ENCODE assay signal across 1 cellular context in genomic region chr4:129468624-129469023, GRCh38.
TF ChIP-seq lines count a peak whose summit lies in the region.

No MANE protein-coding gene starts in this region.

TF ChIP-seq in K562, 482 proteins besides CTCF, POLR2A, EP300 and RAD21 (continued from another document):
- TF ChIP-seq, protein P1, sequence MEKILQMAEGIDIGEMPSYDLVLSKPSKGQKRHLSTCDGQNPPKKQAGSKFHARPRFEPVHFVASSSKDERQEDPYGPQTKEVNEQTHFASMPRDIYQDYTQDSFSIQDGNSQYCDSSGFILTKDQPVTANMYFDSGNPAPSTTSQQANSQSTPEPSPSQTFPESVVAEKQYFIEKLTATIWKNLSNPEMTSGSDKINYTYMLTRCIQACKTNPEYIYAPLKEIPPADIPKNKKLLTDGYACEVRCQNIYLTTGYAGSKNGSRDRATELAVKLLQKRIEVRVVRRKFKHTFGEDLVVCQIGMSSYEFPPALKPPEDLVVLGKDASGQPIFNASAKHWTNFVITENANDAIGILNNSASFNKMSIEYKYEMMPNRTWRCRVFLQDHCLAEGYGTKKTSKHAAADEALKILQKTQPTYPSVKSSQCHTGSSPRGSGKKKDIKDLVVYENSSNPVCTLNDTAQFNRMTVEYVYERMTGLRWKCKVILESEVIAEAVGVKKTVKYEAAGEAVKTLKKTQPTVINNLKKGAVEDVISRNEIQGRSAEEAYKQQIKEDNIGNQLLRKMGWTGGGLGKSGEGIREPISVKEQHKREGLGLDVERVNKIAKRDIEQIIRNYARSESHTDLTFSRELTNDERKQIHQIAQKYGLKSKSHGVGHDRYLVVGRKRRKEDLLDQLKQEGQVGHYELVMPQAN (IDR thresholded peaks at IDR 0.05; ENCODE audit: borderline replicate concordance): no peak
- TF ChIP-seq CEBPG (CRISPR knock-in tag; IDR thresholded peaks at IDR 0.05) (no peak), CEBPG (tag; conservative IDR thresholded peaks at IDR 0.05 in 1 of 2, IDR thresholded peaks at IDR 0.05 in 1 of 2) (peak; percentile 75 to 96), HDGF (IDR thresholded peaks at IDR 0.05) (no peak), ZNF79 (CRISPR knock-in tag; IDR thresholded peaks at IDR 0.05; ENCODE audit: low read depth) (no peak), HSF4 (CRISPR knock-in tag; IDR thresholded peaks at IDR 0.05; ENCODE audit: borderline replicate concordance) (no peak), ZKSCAN1 (IDR thresholded peaks at IDR 0.05; ENCODE audit: low read depth, low read length) (no peak), SMARCA4 (IDR thresholded peaks at IDR 0.05) (no peak), SNRNP70 (optimal IDR thresholded peaks at IDR 0.05; ENCODE audit: low read depth, low read length) (no peak), FIP1L1 (IDR thresholded peaks at IDR 0.05; ENCODE audit: low read depth, low read length, poor library complexity, severe bottlenecking) (no peak), ATF4 (CRISPR knock-in tag; IDR thresholded peaks at IDR 0.05) (peak; percentile 51; the same call in 1 of the 2 replicates), MTA1 (IDR thresholded peaks at IDR 0.05; ENCODE audit: borderline replicate concordance) (no peak), XRCC5 (IDR thresholded peaks at IDR 0.05; ENCODE audit: low read depth, low read length) (no peak), PRPF4 (IDR thresholded peaks at IDR 0.05; ENCODE audit: insufficient read depth, low read depth, low read length, poor library complexity, severe bottlenecking) (no peak), NR1H2 (CRISPR knock-in tag; IDR thresholded peaks at IDR 0.05) (no peak), SLC30A9 (CRISPR knock-in tag; IDR thresholded peaks at IDR 0.05) (no peak), NFIC (IDR thresholded peaks at IDR 0.05) (no peak), TAF15 (IDR thresholded peaks at IDR 0.05; ENCODE audit: low read depth, low read length) (no peak), FOS (IDR thresholded peaks at IDR 0.05; ENCODE audit: extremely low read depth, insufficient read length) (no peak), HDAC2 (IDR thresholded peaks at IDR 0.05) (no peak), ZNF766 (CRISPR knock-in tag; conservative IDR thresholded peaks at IDR 0.05) (no peak), MED1 (CRISPR knock-in tag; IDR thresholded peaks at IDR 0.05; ENCODE audit: borderline replicate concordance) (no peak), ZNF644 (tag; IDR thresholded peaks at IDR 0.05; ENCODE audit: low read depth) (no peak)
- TF ChIP-seq, protein P2, sequence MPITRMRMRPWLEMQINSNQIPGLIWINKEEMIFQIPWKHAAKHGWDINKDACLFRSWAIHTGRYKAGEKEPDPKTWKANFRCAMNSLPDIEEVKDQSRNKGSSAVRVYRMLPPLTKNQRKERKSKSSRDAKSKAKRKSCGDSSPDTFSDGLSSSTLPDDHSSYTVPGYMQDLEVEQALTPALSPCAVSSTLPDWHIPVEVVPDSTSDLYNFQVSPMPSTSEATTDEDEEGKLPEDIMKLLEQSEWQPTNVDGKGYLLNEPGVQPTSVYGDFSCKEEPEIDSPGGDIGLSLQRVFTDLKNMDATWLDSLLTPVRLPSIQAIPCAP (CRISPR knock-in tag; IDR thresholded peaks at IDR 0.05; ENCODE audit: borderline replicate concordance): no peak
